ENCODE assay signal across 8 cellular contexts in genomic region chr2:68362069-68362468, GRCh38. TPM values are rescaled to one million over a fixed set of nuclear protein-coding genes. Genes with fewer than 3 reads are reported as not detected.
A peak's percentile ranks its signal among the peaks of the same experiment; 100 is the strongest.
DNase-seq lines count a peak whose midpoint lies in the region; ATAC-seq and TF ChIP-seq lines count a peak whose summit lies in the region.

No MANE protein-coding gene starts in this region.

- DNase-seq in BJ (ENCODE audit: low read depth) (no peak), NOMO-1 (lab: John Stamatoyannopoulos, UW; ENCODE audit: unreplicated experiment in 2 of 2) (peak; percentile 74 to 85), endothelial cell (ENCODE audit: low spot score) (peak; percentile 70)
- DNase-seq in activated CD8-positive, alpha-beta T cell treated with anti-CD3 and anti-CD28 coated beads, Interleukin-2, amount 10 ng/mL, durations not matched to agents 7 days and 5 days, result peak; percentile 88
- DNase-seq in stimulated activated CD8-positive, alpha-beta memory T cell treated with anti-CD3 and anti-CD28 coated beads, Interleukin-7, amount 100 ng/mL, for 48 hours (ENCODE audit: extremely low read depth in 1 of 2, low read depth in 1 of 2), result peak; percentile 46 to 52

- peak; percentile 44 for ATAC-seq in HG03520 (IDR thresholded peaks at IDR 0.05; ENCODE audit: unreplicated experiment)
- ATAC-seq in activated CD8-positive, alpha-beta T cell treated with anti-CD3 and anti-CD28 coated beads, Interleukin-2, amount 10 ng/mL, durations not matched to agents 7 days and 5 days, result peak; percentile 81

- H3K27ac Mint-ChIP-seq in activated CD8-positive, alpha-beta T cell treated with anti-CD3 and anti-CD28 coated beads, Interleukin-2, amount 10 ng/mL, durations not matched to agents 7 days and 5 days, result peak overlapping the region; percentile 41
- no peak overlapping the region for H3K27ac Mint-ChIP-seq in endothelial cell (ENCODE audit: unreplicated experiment)

- H3K4me3 ChIP-seq in BJ (ENCODE audit: low read depth, low read length) (no peak overlapping the region), muscle layer of duodenum (ENCODE audit: low read depth in 1 of 2, low read length in 2 of 2) (peak overlapping the region in 1 of 2 donors; percentile 8)

- TF ChIP-seq CTCF in BJ (IDR thresholded peaks at IDR 0.05; ENCODE audit: insufficient read depth, low read depth, low read length), result peak; percentile 57
- TF ChIP-seq CTCF in endothelial cell (IDR thresholded peaks at IDR 0.05; ENCODE audit: unreplicated experiment), result peak; percentile 82

- no peaks in the 10 kb centered on the region for H3K9me3 ChIP-seq in muscle layer of duodenum (ENCODE audit: control insufficient read depth in 1 of 2, low read length in 2 of 2)

- no peaks in the 10 kb centered on the region for H3K9me3 Mint-ChIP-seq in activated CD8-positive, alpha-beta T cell treated with anti-CD3 and anti-CD28 coated beads, Interleukin-2, amount 10 ng/mL, durations not matched to agents 7 days and 5 days (ENCODE audit: insufficient read depth)
- no peaks in the 10 kb centered on the region for H3K9me3 Mint-ChIP-seq in endothelial cell (ENCODE audit: unreplicated experiment)

- peaks cover 3 to 6% of the 10 kb centered on the region in 2 donors for H3K4me1 ChIP-seq in muscle layer of duodenum (ENCODE audit: control insufficient read depth in 1 of 2, insufficient read depth in 2 of 2, low read length in 2 of 2)

- H3K27me3 Mint-ChIP-seq in activated CD8-positive, alpha-beta T cell treated with anti-CD3 and anti-CD28 coated beads, Interleukin-2, amount 10 ng/mL, durations not matched to agents 7 days and 5 days (ENCODE audit: low read depth), result peaks cover 4% of the 10 kb centered on the region
- H3K27me3 Mint-ChIP-seq in endothelial cell (ENCODE audit: unreplicated experiment), result peaks cover 1% of the 10 kb centered on the region

- peak overlapping the region; percentile 14 for H3K27ac ChIP-seq in muscle layer of duodenum (ENCODE audit: low read length)

- TF ChIP-seq POLR2A in GM19099 (IDR thresholded peaks at IDR 0.05; ENCODE audit: extremely low read depth, insufficient read length, low read depth), result peak; percentile 49

- POLR2A ChIA-PET in BJ (lab: Charles Lee), result no interaction called here
- POLR2A ChIA-PET in activated CD8-positive, alpha-beta T cell treated with anti-CD3 and anti-CD28 coated beads, Interleukin-2, amount 10 ng/mL, durations not matched to agents 7 days and 5 days (lab: Charles Lee), result no interaction called here

- no peaks in the 10 kb centered on the region for H3K27me3 ChIP-seq in BJ (ENCODE audit: control insufficient read depth, insufficient read depth, low read length)
- H3K27me3 ChIP-seq in muscle layer of duodenum (ENCODE audit: low read depth, low read length), result no peaks in the 10 kb centered on the region

- CTCF ChIA-PET in BJ (lab: Yijun Ruan, JAX), result interaction anchor here (1.1 to 3.0 kb wide), 4 partner anchors 9 to 80 kb away, joined by 3 to 11 read pairs (median 6); no protein-coding TSS in a partner anchor
- CTCF ChIA-PET in activated CD8-positive, alpha-beta T cell treated with anti-CD3 and anti-CD28 coated beads, Interleukin-2, amount 10 ng/mL, durations not matched to agents 7 days and 5 days (lab: Charles Lee), result interaction anchor here (4.8 kb wide), 1 partner anchor 78 kb away, joined by 72 read pairs; no protein-coding TSS in a partner anchor

- H3K4me1 Mint-ChIP-seq in activated CD8-positive, alpha-beta T cell treated with anti-CD3 and anti-CD28 coated beads, Interleukin-2, amount 10 ng/mL, durations not matched to agents 7 days and 5 days (ENCODE audit: low read depth), result peaks cover 18% of the 10 kb centered on the region
- H3K4me1 Mint-ChIP-seq in endothelial cell (ENCODE audit: unreplicated experiment), result no peaks in the 10 kb centered on the region

- no peaks in the 10 kb centered on the region for H3K36me3 ChIP-seq in BJ (ENCODE audit: control insufficient read depth, insufficient read depth, low read length)
- H3K36me3 ChIP-seq in muscle layer of duodenum (ENCODE audit: control insufficient read depth in 1 of 2, insufficient read depth in 2 of 2, low read length in 2 of 2), result no peaks in the 10 kb centered on the region

- no peaks in the 10 kb centered on the region for H3K36me3 Mint-ChIP-seq in activated CD8-positive, alpha-beta T cell treated with anti-CD3 and anti-CD28 coated beads, Interleukin-2, amount 10 ng/mL, durations not matched to agents 7 days and 5 days (ENCODE audit: low read depth)
- no peaks in the 10 kb centered on the region for H3K36me3 Mint-ChIP-seq in endothelial cell (ENCODE audit: low read depth, unreplicated experiment)

- peak overlapping the region; percentile 19 for H3K4me3 Mint-ChIP-seq in activated CD8-positive, alpha-beta T cell treated with anti-CD3 and anti-CD28 coated beads, Interleukin-2, amount 10 ng/mL, durations not matched to agents 7 days and 5 days
- H3K4me3 Mint-ChIP-seq in endothelial cell (ENCODE audit: unreplicated experiment), result no peak overlapping the region

RNA-seq across cellular contexts. Expression of gene PLEK, which starts 3.0 kb away (rescaled TPM):
- 0.07 TPM in 1 of 2 replicates, not detected in the other for polyA plus RNA-seq in BJ (2011; rRNA removed)
- polyA minus RNA-seq in BJ (2011; rRNA and poly(A)+ RNA removed), result not detected in 2 replicates
- 1 to 10 TPM; 4.5 to 4.7 TPM for total RNA-seq in activated CD8-positive, alpha-beta T cell treated with anti-CD3 and anti-CD28 coated beads, Interleukin-2, amount 10 ng/mL, durations not matched to agents 7 days and 5 days
- total RNA-seq in endothelial cell (ENCODE audit: unreplicated experiment), result not detected

RNA-seq across cellular contexts. Expression of gene CNRIP1, which starts 42.3 kb away (rescaled TPM):
- 63.4 and 81.9 TPM in 2 replicates for polyA plus RNA-seq in BJ (2011; rRNA removed)
- 28.2 and 33.3 TPM in 2 replicates for polyA minus RNA-seq in BJ (2011; rRNA and poly(A)+ RNA removed)
- total RNA-seq in activated CD8-positive, alpha-beta T cell treated with anti-CD3 and anti-CD28 coated beads, Interleukin-2, amount 10 ng/mL, durations not matched to agents 7 days and 5 days, result not detected
- total RNA-seq in endothelial cell (ENCODE audit: unreplicated experiment), result 21.8 TPM

Comparison
In these comparisons a context has a peak if more than half of its experiments do, and no peak if none do; other contexts are left out.
1. RNA of gene CNRIP1, which starts 42.3 kb away (total RNA-seq): 21.8 TPM in endothelial cell (single experiment); not detected in activated CD8-positive, alpha-beta T cell treated with anti-CD3 and anti-CD28 coated beads, Interleukin-2, amount 10 ng/mL, durations not matched to agents 7 days and 5 days; every median in the first group is over 10 times any median in the second.